In genomic region chr14:92121670-92122350, GRCh38 we compare ENCODE assay signal across 1 cellular context.
TF ChIP-seq lines count a peak whose summit lies in the region.

CPSF2 (plus strand) TSS chr14:92121969; CDS start chr14:92130985, 9,016 bp downstream.
NDUFB1 (minus strand) TSS chr14:92121706; CDS start chr14:92117637, 4,069 bp downstream.

TF ChIP-seq in K562, 482 proteins besides CTCF, POLR2A, EP300 and RAD21 (continued from another document and continues in another):
- TF ChIP-seq USF2 (CRISPR knock-in tag; IDR thresholded peaks at IDR 0.05) (peak; percentile 27; the same call in 1 of the 2 replicates), EP400 (IDR thresholded peaks at IDR 0.05) (peak; percentile 77), HINFP (tag; conservative IDR thresholded peaks at IDR 0.05; ENCODE audit: low read depth) (no peak), SIX5 (IDR thresholded peaks at IDR 0.05; ENCODE audit: borderline replicate concordance in 1 of 2, insufficient read depth in 1 of 2, low read depth in 1 of 2, low read length in 2 of 2) (peak in 1 of 2 experiments; percentile 26; a peak in 1 of 4 replicates), ZBTB40 (IDR thresholded peaks at IDR 0.05) (0 out of 2 replicates have a peak, but pooled peaks have one; percentile 31), ZBTB40 (CRISPR knock-in tag; IDR thresholded peaks at IDR 0.05) (no peak), NFYB (IDR thresholded peaks at IDR 0.05; ENCODE audit: extremely low read depth, insufficient read length) (no peak), ZNF395 (CRISPR knock-in tag; IDR thresholded peaks at IDR 0.05) (no peak), ZNF766 (CRISPR knock-in tag; conservative IDR thresholded peaks at IDR 0.05) (no peak), ZNF512 (tag; IDR thresholded peaks at IDR 0.05) (no peak), HLTF (IDR thresholded peaks at IDR 0.05) (peak; percentile 42; the same call in 1 of the 2 replicates), U2AF2 (optimal IDR thresholded peaks at IDR 0.05; ENCODE audit: low read depth, low read length) (no peak), CREB1 (IDR thresholded peaks at IDR 0.05) (peak; percentile 21; the same call in 1 of the 2 replicates), CREB1 (CRISPR knock-in tag; IDR thresholded peaks at IDR 0.05) (peak; percentile 62; the same call in 1 of the 2 replicates), NCOA6 (IDR thresholded peaks at IDR 0.05) (peak; percentile 42; the same call in 1 of the 2 replicates), ARNT (IDR thresholded peaks at IDR 0.05) (peak in 1 of 2 experiments; percentile 42; a peak in 1 of 4 replicates), ZNF318 (IDR thresholded peaks at IDR 0.05; ENCODE audit: borderline replicate concordance in 1 of 2, low read depth in 1 of 2) (no peak), BRD9 (IDR thresholded peaks at IDR 0.05; ENCODE audit: low read depth, partially characterized antibody) (peak; percentile 32), ETS1 (conservative IDR thresholded peaks at IDR 0.05; ENCODE audit: control insufficient read depth, low read depth, low read length) (0 out of 2 replicates have a peak, but pooled peaks have one; percentile 34), ESRRA (IDR thresholded peaks at IDR 0.05; ENCODE audit: borderline replicate concordance, low read depth) (peak; percentile 59), IFI16 (CRISPR knock-in tag; IDR thresholded peaks at IDR 0.05) (no peak), ZNF3 (CRISPR knock-in tag; IDR thresholded peaks at IDR 0.05) (no peak), IRF9 (tag; IDR thresholded peaks at IDR 0.05) (no peak), CSDE1 (IDR thresholded peaks at IDR 0.05) (peak in 1 of 2 experiments; percentile 73; a peak in 2 of 4 replicates), MTA3 (IDR thresholded peaks at IDR 0.05; ENCODE audit: borderline replicate concordance) (peak; percentile 31; the same call in 1 of the 2 replicates)
